Comparison of ENCODE assay signal across 35 cellular contexts in genomic region chr11:18676803-18677202, GRCh38. TPM values are rescaled to one million over a fixed set of nuclear protein-coding genes. Genes with fewer than 3 reads are reported as not detected.
"Had no signal": no experiment of that assay in that cellular context is flagged by ENCODE, and none has a peak within 500 bp of the region (broad histone marks: within the 10 kb centered on the region; RNA-seq: fewer than 3 reads in every experiment).

No MANE protein-coding gene starts in this region.

- H3K27ac ChIP-seq: brain microvascular endothelial cell, cardiac muscle cell, WERI-Rb-1 had no signal

- ATAC-seq: activated CD8-positive, alpha-beta memory T cell treated with anti-CD3 and anti-CD28 coated beads, Interleukin-2, amount 10 ng/mL, durations not matched to agents 7 days and 5 days; activated T-cell treated with anti-CD3 and anti-CD28 coated beads, Interleukin-2, amount 50 U/mL, for 72 hours; activated T-helper 17 cell treated with anti-CD3 and anti-CD28 coated beads, Interleukin-2, amount 50 U/mL, for 72 hours; Right ventricle myocardium inferior had no signal

- H3K36me3 ChIP-seq: brain microvascular endothelial cell, cardiac muscle cell, WERI-Rb-1 had no signal

- DNase-seq: activated CD4-positive, alpha-beta memory T cell treated with anti-CD3 and anti-CD28 coated beads for 36 hours; activated CD4-positive, alpha-beta T cell treated with anti-CD3 and anti-CD28 coated beads, Interleukin-2, amount 10 ng/mL, durations not matched to agents 24 days and 14 days; activated CD8-positive, alpha-beta memory T cell treated with anti-CD3 and anti-CD28 coated beads for 24 hours; activated CD8-positive, alpha-beta memory T cell treated with anti-CD3 and anti-CD28 coated beads, Interleukin-2, amount 10 ng/mL, durations not matched to agents 7 days and 5 days; activated CD8-positive, alpha-beta memory T cell treated with anti-CD3 and anti-CD28 coated beads, Interleukin-2, amount 50 U/mL, for 48 hours; activated effector memory CD4-positive, alpha-beta T cell treated with anti-CD3 and anti-CD28 coated beads, Interleukin-2, amount 50 U/mL, for 16 hours; activated naive CD4-positive, alpha-beta T cell; activated naive CD4-positive, alpha-beta T cell treated with anti-CD3 and anti-CD28 coated beads, Interleukin-2, amount 50 U/mL, for 16 hours; activated naive CD8-positive, alpha-beta T cell treated with anti-CD3 and anti-CD28 coated beads for 36 hours; activated T-cell treated with anti-CD3 and anti-CD28 coated beads, Interleukin-2, amount 50 U/mL, for 72 hours; amniotic stem cell; aorta; brain microvascular endothelial cell; Kasumi-1; KG1; MM.1S; NCI-H1092; NCI-H1436 treated with DMSO at 0.1 percent for 48 hours; NCI-H1694 treated with DMSO at 0.1 percent for 48 hours; NCI-H2029; NCI-H510A; NCI-H526; NCI-H748 treated with DMSO at 0.1 percent for 48 hours; NK-92 treated with Interleukin-12 subunit alpha and Interleukin-12 subunit beta, amount 100 ng/mL, for 24 hours; SIG-M5; SW 1271; T-helper 1 cell; T-helper 2 cell; T-helper 9 cell; WERI-Rb-1 had no signal

- H3K4me3 ChIP-seq: cardiac muscle cell had no signal

- H3K27me3 ChIP-seq: brain microvascular endothelial cell, cardiac muscle cell had no signal

RNA-seq across cellular contexts. Expression of gene IGSF22, which starts 49.2 kb away (rescaled TPM):
- total RNA-seq: activated CD4-positive, alpha-beta T cell treated with anti-CD3 and anti-CD28 coated beads, Interleukin-2, amount 10 ng/mL, durations not matched to agents 24 days and 14 days; RPMI7951; SK-MEL-5 had no signal
- polyA plus RNA-seq: aorta had no signal
